ENCODE assay signal across 8 cellular contexts in genomic region chr12:6375269-6376078, GRCh38. TPM values are rescaled to one million over a fixed set of nuclear protein-coding genes. Genes with fewer than 3 reads are reported as not detected.
DNase-seq lines count a peak whose midpoint lies in the region; ATAC-seq and TF ChIP-seq lines count a peak whose summit lies in the region.

SCNN1A (minus strand) TSS chr12:6375563; CDS start chr12:6374783, 780 bp downstream.

- no peak for ATAC-seq in HG03175 (IDR thresholded peaks at IDR 0.05; ENCODE audit: unreplicated experiment)

- peak within 1 kb of the TSS; percentile 98 for H3K4me2 ChIP-seq in PC-9

- H3K36me3 ChIP-seq in HUES48 (ENCODE audit: control insufficient read depth, insufficient read depth, low read length), result 0 out of 2 replicates have a peak, but pooled peaks cover under 1% of the 10 kb centered on the region
- no peaks in the 10 kb centered on the region for H3K36me3 ChIP-seq in PC-9 (ENCODE audit: low read depth)
- H3K36me3 ChIP-seq in iPS DF 6.9 (ENCODE audit: control insufficient read depth, insufficient read depth, low read length), result no peaks in the 10 kb centered on the region
- no peaks in the 10 kb centered on the region for H3K36me3 ChIP-seq in skeletal muscle tissue (ENCODE audit: control insufficient read depth in 3 of 3, insufficient read depth in 3 of 3, low read length in 3 of 3)

- POLR2A ChIA-PET in PC-9 (lab: Charles Lee; ENCODE audit: unreplicated experiment), result interaction anchor here (0.5 to 2.7 kb wide), 21 partner anchors 9 to 571 kb away, joined by 3 to 42 read pairs (median 5); partner anchors contain the start of genes LTBR and TNFRSF1A

- peak within 1 kb of the TSS; percentile 63 for H2AFZ ChIP-seq in PC-9

- peaks cover 65% of the 10 kb centered on the region for H3F3A ChIP-seq in PC-9 (ENCODE audit: insufficient read depth, low read depth)

- H3K79me2 ChIP-seq in PC-9 (ENCODE audit: low read depth), result peaks cover 56% of the 10 kb centered on the region

- TF ChIP-seq CTCF in PC-9 (conservative IDR thresholded peaks at IDR 0.05) (no peak), GM13976 (IDR thresholded peaks at IDR 0.05; ENCODE audit: borderline replicate concordance, control extremely low read depth, extremely low read depth, insufficient read depth, missing control alignments) (no peak)

- in situ Hi-C loops in GM13976 (cut with MboI; ENCODE audit: low sequenced_read_pairs, unreplicated experiment), result no loop called here

- peak within 1 kb of the TSS; percentile 76 for H3K9ac ChIP-seq in HUES48 (ENCODE audit: low read depth, low read length)
- H3K9ac ChIP-seq in skeletal muscle tissue (ENCODE audit: low read depth in 1 of 3, low read length in 3 of 3), result peak within 1 kb of the TSS in 2 of 3 donors; percentile 57 to 62

- CTCF ChIA-PET in PC-9 (lab: Charles Lee), result interaction anchor here (0.6 to 1.2 kb wide), 7 partner anchors 8 to 281 kb away, joined by 3 to 10 read pairs (median 3); partner anchors contain the start of gene LTBR

- BruUV-seq in PC-9 (replicated peaks; lab: Mats Ljungman, UMichigan), result no TSS peak

- intact Hi-C loops in PC-9 (cut with micrococcal nuclease; ENCODE audit: unreplicated experiment), result loop anchor here (1.0 to 5.0 kb wide), 11 partner anchors 9 to 311 kb away; partner anchors contain the start of genes LTBR, MRPL51 and NCAPD2

- no CpG with 5 or more reads among the region's 15 CpGs for WGBS in iPS DF 6.9 (ENCODE audit: insufficient coverage, insufficient read length)

- H3K4me3 ChIP-seq in HUES48 (ENCODE audit: low read depth, low read length), result peak within 1 kb of the TSS; percentile 75
- peak within 1 kb of the TSS; percentile 62 for H3K4me3 ChIP-seq in PC-9
- peak within 1 kb of the TSS; percentile 64 for H3K4me3 ChIP-seq in iPS DF 6.9 (ENCODE audit: low read length)
- no peak within 1 kb of the TSS for H3K4me3 ChIP-seq in skeletal muscle tissue (ENCODE audit: low read length in 3 of 3)

- H3K4me1 ChIP-seq in HUES48 (ENCODE audit: control insufficient read depth, insufficient read depth, low read length), result peaks cover 43% of the 10 kb centered on the region
- peaks cover 46% of the 10 kb centered on the region for H3K4me1 ChIP-seq in PC-9 (replicated peaks; ENCODE audit: insufficient read depth)
- peaks cover 7% of the 10 kb centered on the region for H3K4me1 ChIP-seq in iPS DF 6.9 (ENCODE audit: control insufficient read depth, insufficient read depth, low read length)
- H3K4me1 ChIP-seq in skeletal muscle tissue (ENCODE audit: control insufficient read depth in 3 of 3, insufficient read depth in 3 of 3, low read length in 3 of 3), result peaks cover 22 to 29% (median 26%) of the 10 kb centered on the region in 3 donors

- H3K27me3 ChIP-seq in HUES48 (ENCODE audit: control insufficient read depth, insufficient read depth, low read length), result no peaks in the 10 kb centered on the region
- no peaks in the 10 kb centered on the region for H3K27me3 ChIP-seq in PC-9 (ENCODE audit: insufficient read depth, low read depth)
- H3K27me3 ChIP-seq in iPS DF 6.9 (ENCODE audit: control insufficient read depth, insufficient read depth, low read length), result no peaks in the 10 kb centered on the region
- no peaks in the 10 kb centered on the region for H3K27me3 ChIP-seq in skeletal muscle tissue (ENCODE audit: control insufficient read depth in 3 of 3, insufficient read depth in 3 of 3, low read length in 3 of 3)

- DNase-seq in PC-9 (peak; percentile 83 to 93), iPS DF 6.9 (ENCODE audit: low read depth, low spot score) (peak; percentile 83), GM13976 (ENCODE audit: low spot score) (no peak), germinal center (ENCODE audit: low spot score) (no peak), medulla oblongata (ENCODE audit: extremely low spot score) (no peak)

- H3K9me3 ChIP-seq in HUES48 (ENCODE audit: control insufficient read depth, insufficient read depth, low read length) (no peaks in the 10 kb centered on the region), PC-9 (ENCODE audit: insufficient read depth, low read depth) (no peaks in the 10 kb centered on the region), iPS DF 6.9 (ENCODE audit: control insufficient read depth, insufficient read depth, low read length) (no peaks in the 10 kb centered on the region), skeletal muscle tissue (ENCODE audit: control insufficient read depth in 3 of 3, low read length in 3 of 3) (no peaks in the 10 kb centered on the region)

- no peaks in the 10 kb centered on the region for H4K20me1 ChIP-seq in PC-9 (ENCODE audit: insufficient read depth)

- H3K27ac ChIP-seq in HUES48 (ENCODE audit: low read depth, low read length) (peak within 1 kb of the TSS; percentile 86), PC-9 (peak within 1 kb of the TSS; percentile 89), iPS DF 6.9 (ENCODE audit: low read length) (no peak within 1 kb of the TSS), skeletal muscle tissue (ENCODE audit: low read depth, low read length) (no peak within 1 kb of the TSS)

- no peaks in the 10 kb centered on the region for H3K9me2 ChIP-seq in PC-9 (ENCODE audit: insufficient read depth)

RNA-seq across cellular contexts. Expression of gene SCNN1A, which starts in this region (rescaled TPM):
- total RNA-seq in PC-9 (2021) (460 and 549 TPM in 2 replicates), skeletal muscle tissue (not detected)

Comparison
In these comparisons a context has a peak if more than half of its experiments do, and no peak if none do; other contexts are left out.
1. RNA of gene SCNN1A (total RNA-seq): 460 to 549 TPM in PC-9; not detected in skeletal muscle tissue (single experiment); every median in the first group is over 100 times any median in the second.
2. H3K27ac ChIP-seq: peak in HUES48 (single experiment) and PC-9 (single experiment); none in iPS DF 6.9 (single experiment) and skeletal muscle tissue (single experiment).
3. H3K4me3 ChIP-seq: peak in HUES48 (single experiment), PC-9 (single experiment) and iPS DF 6.9 (single experiment); none in skeletal muscle tissue (0 of 3).
4. DNase-seq: peak in PC-9 (2 of 2) and iPS DF 6.9 (single experiment); none in GM13976 (single experiment), germinal center (single experiment) and medulla oblongata (single experiment).